ENCODE assay signal across 1 cellular context in genomic region chr3:5013021-5013906, GRCh38.
TF ChIP-seq lines count a peak whose summit lies in the region.

No MANE protein-coding gene starts in this region.

TF ChIP-seq in K562, 482 proteins besides CTCF, POLR2A, EP300 and RAD21 (continued from another document and continues in another):
- TF ChIP-seq PTTG1 (tag; IDR thresholded peaks at IDR 0.05; ENCODE audit: low read depth) (peak; percentile 41; the same call in 1 of the 2 replicates), MTA1 (IDR thresholded peaks at IDR 0.05; ENCODE audit: borderline replicate concordance) (peak; percentile 68), BRF1 (IDR thresholded peaks at IDR 0.05; ENCODE audit: borderline replicate concordance, extremely low read depth, insufficient read length) (no peak), NFATC3 (IDR thresholded peaks at IDR 0.05) (no peak), NRF1 (conservative IDR thresholded peaks at IDR 0.05 in 1 of 2, IDR thresholded peaks at IDR 0.05 in 1 of 2) (no peak; a peak in 1 of 4 replicates), NFIX (CRISPR knock-in tag; IDR thresholded peaks at IDR 0.05; ENCODE audit: low read depth) (no peak), ARHGAP35 (IDR thresholded peaks at IDR 0.05; ENCODE audit: partially characterized antibody) (no peak), MCM5 (IDR thresholded peaks at IDR 0.05; ENCODE audit: low read depth) (no peak), TAL1 (IDR thresholded peaks at IDR 0.05) (peak; percentile 37), EP400 (IDR thresholded peaks at IDR 0.05) (no peak), ZNF197 (CRISPR knock-in tag; IDR thresholded peaks at IDR 0.05; ENCODE audit: low read depth) (no peak), FUS (optimal IDR thresholded peaks at IDR 0.05; ENCODE audit: low read depth, low read length) (no peak), ZNF431 (CRISPR knock-in tag; IDR thresholded peaks at IDR 0.05) (no peak), ZNF408 (CRISPR knock-in tag; IDR thresholded peaks at IDR 0.05; ENCODE audit: low read depth) (no peak), TCF7 (IDR thresholded peaks at IDR 0.05; ENCODE audit: borderline replicate concordance) (no peak), SREBF1 (IDR thresholded peaks at IDR 0.05; ENCODE audit: borderline replicate concordance, low read depth, low read length) (no peak), HDAC6 (IDR thresholded peaks at IDR 0.05; ENCODE audit: low read depth, low read length) (no peak), MTA3 (IDR thresholded peaks at IDR 0.05; ENCODE audit: borderline replicate concordance) (peak; percentile 72; the same call in 1 of the 2 replicates), TAF1 (IDR thresholded peaks at IDR 0.05; ENCODE audit: control insufficient read depth, extremely low read depth, insufficient read depth, low read length, severe bottlenecking) (peak; percentile 15), CREB3 (tag; conservative IDR thresholded peaks at IDR 0.05; ENCODE audit: low read depth) (no peak), ZBTB11 (CRISPR knock-in tag; IDR thresholded peaks at IDR 0.05) (peak in 1 of 3 experiments; percentile 72; a peak in 2 of 6 replicates), TRIM24 (IDR thresholded peaks at IDR 0.05) (0 out of 4 replicates have a peak, but pooled peaks of 1 of the 2 experiments have one; percentile 8), ZNF232 (CRISPR knock-in tag; IDR thresholded peaks at IDR 0.05) (no peak), BMI1 (IDR thresholded peaks at IDR 0.05; ENCODE audit: low read length) (no peak), SMARCA4 (IDR thresholded peaks at IDR 0.05) (peak; percentile 75), OTX1 (CRISPR knock-in tag; IDR thresholded peaks at IDR 0.05) (peak; percentile 40; the same call in 1 of the 2 replicates), KLF10 (CRISPR knock-in tag; IDR thresholded peaks at IDR 0.05) (no peak), NR2C1 (IDR thresholded peaks at IDR 0.05) (no peak), NR2C1 (tag; IDR thresholded peaks at IDR 0.05) (peak; percentile 35; the same call in 1 of the 2 replicates), CSDE1 (IDR thresholded peaks at IDR 0.05) (no peak), DPF2 (IDR thresholded peaks at IDR 0.05) (peak; percentile 81), CC2D1A (IDR thresholded peaks at IDR 0.05) (no peak), RBM39 (optimal IDR thresholded peaks at IDR 0.05; ENCODE audit: low read depth, low read length) (no peak), MYNN (IDR thresholded peaks at IDR 0.05) (peak; percentile 96), MYNN (CRISPR knock-in tag; IDR thresholded peaks at IDR 0.05) (no peak), ZSCAN32 (CRISPR knock-in tag; IDR thresholded peaks at IDR 0.05) (no peak), ZNF23 (CRISPR knock-in tag; IDR thresholded peaks at IDR 0.05) (no peak), RBM17 (IDR thresholded peaks at IDR 0.05; ENCODE audit: borderline replicate concordance, low read depth, low read length) (no peak), TBP (optimal IDR thresholded peaks at IDR 0.05; ENCODE audit: low read depth, low read length) (no peak), ZBTB9 (CRISPR knock-in tag; IDR thresholded peaks at IDR 0.05) (0 out of 2 replicates have a peak, but pooled peaks have one; percentile 71), MEIS2 (IDR thresholded peaks at IDR 0.05; ENCODE audit: partially characterized antibody) (no peak), ZNF12 (CRISPR knock-in tag; IDR thresholded peaks at IDR 0.05) (no peak), ZNF79 (CRISPR knock-in tag; IDR thresholded peaks at IDR 0.05; ENCODE audit: low read depth) (no peak), GTF2B (IDR thresholded peaks at IDR 0.05; ENCODE audit: extremely low read depth, insufficient read length) (no peak), SREBF2 (CRISPR knock-in tag; IDR thresholded peaks at IDR 0.05) (peak; percentile 42; the same call in 1 of the 2 replicates), EHMT2 (IDR thresholded peaks at IDR 0.05) (peak; percentile 66; the same call in 1 of the 2 replicates)
- TF ChIP-seq, protein P1, sequence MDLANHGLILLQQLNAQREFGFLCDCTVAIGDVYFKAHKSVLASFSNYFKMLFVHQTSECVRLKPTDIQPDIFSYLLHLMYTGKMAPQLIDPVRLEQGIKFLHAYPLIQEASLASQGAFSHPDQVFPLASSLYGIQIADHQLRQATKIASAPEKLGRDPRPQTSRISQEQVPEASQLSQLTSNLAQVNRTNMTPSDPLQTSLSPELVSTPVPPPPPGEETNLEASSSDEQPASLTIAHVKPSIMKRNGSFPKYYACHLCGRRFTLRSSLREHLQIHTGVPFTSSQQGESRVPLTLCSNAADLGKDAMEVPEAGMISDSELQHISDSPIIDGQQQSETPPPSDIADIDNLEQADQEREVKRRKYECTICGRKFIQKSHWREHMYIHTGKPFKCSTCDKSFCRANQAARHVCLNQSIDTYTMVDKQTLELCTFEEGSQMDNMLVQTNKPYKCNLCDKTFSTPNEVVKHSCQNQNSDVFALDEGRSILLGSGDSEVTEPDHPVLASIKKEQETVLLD (IDR thresholded peaks at IDR 0.05) = peak; percentile 71; the same call in 1 of the 2 replicates
- TF ChIP-seq, protein P2, sequence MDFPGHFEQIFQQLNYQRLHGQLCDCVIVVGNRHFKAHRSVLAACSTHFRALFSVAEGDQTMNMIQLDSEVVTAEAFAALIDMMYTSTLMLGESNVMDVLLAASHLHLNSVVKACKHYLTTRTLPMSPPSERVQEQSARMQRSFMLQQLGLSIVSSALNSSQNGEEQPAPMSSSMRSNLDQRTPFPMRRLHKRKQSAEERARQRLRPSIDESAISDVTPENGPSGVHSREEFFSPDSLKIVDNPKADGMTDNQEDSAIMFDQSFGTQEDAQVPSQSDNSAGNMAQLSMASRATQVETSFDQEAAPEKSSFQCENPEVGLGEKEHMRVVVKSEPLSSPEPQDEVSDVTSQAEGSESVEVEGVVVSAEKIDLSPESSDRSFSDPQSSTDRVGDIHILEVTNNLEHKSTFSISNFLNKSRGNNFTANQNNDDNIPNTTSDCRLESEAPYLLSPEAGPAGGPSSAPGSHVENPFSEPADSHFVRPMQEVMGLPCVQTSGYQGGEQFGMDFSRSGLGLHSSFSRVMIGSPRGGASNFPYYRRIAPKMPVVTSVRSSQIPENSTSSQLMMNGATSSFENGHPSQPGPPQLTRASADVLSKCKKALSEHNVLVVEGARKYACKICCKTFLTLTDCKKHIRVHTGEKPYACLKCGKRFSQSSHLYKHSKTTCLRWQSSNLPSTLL (IDR thresholded peaks at IDR 0.05) = 0 out of 2 replicates have a peak, but pooled peaks have one; percentile 22
- TF ChIP-seq, protein P3, sequence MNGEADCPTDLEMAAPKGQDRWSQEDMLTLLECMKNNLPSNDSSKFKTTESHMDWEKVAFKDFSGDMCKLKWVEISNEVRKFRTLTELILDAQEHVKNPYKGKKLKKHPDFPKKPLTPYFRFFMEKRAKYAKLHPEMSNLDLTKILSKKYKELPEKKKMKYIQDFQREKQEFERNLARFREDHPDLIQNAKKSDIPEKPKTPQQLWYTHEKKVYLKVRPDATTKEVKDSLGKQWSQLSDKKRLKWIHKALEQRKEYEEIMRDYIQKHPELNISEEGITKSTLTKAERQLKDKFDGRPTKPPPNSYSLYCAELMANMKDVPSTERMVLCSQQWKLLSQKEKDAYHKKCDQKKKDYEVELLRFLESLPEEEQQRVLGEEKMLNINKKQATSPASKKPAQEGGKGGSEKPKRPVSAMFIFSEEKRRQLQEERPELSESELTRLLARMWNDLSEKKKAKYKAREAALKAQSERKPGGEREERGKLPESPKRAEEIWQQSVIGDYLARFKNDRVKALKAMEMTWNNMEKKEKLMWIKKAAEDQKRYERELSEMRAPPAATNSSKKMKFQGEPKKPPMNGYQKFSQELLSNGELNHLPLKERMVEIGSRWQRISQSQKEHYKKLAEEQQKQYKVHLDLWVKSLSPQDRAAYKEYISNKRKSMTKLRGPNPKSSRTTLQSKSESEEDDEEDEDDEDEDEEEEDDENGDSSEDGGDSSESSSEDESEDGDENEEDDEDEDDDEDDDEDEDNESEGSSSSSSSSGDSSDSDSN (IDR thresholded peaks at IDR 0.05; ENCODE audit: borderline replicate concordance in 1 of 2, low read depth in 2 of 2, low read length in 2 of 2) = no peak
- TF ChIP-seq, protein P4, sequence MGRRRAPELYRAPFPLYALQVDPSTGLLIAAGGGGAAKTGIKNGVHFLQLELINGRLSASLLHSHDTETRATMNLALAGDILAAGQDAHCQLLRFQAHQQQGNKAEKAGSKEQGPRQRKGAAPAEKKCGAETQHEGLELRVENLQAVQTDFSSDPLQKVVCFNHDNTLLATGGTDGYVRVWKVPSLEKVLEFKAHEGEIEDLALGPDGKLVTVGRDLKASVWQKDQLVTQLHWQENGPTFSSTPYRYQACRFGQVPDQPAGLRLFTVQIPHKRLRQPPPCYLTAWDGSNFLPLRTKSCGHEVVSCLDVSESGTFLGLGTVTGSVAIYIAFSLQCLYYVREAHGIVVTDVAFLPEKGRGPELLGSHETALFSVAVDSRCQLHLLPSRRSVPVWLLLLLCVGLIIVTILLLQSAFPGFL (CRISPR knock-in tag; IDR thresholded peaks at IDR 0.05) = no peak
- TF ChIP-seq, protein P5, sequence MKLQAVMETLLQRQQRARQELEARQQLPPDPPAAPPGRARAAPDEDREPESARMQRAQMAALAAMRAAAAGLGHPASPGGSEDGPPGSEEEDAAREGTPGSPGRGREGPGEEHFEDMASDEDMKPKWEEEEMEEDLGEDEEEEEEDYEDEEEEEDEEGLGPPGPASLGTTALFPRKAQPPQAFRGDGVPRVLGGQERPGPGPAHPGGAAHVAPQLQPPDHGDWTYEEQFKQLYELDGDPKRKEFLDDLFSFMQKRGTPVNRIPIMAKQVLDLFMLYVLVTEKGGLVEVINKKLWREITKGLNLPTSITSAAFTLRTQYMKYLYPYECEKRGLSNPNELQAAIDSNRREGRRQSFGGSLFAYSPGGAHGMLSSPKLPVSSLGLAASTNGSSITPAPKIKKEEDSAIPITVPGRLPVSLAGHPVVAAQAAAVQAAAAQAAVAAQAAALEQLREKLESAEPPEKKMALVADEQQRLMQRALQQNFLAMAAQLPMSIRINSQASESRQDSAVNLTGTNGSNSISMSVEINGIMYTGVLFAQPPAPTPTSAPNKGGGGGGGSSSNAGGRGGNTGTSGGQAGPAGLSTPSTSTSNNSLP (IDR thresholded peaks at IDR 0.05; ENCODE audit: borderline replicate concordance, low read depth, low read length) = no peak
- TF ChIP-seq, protein P6, sequence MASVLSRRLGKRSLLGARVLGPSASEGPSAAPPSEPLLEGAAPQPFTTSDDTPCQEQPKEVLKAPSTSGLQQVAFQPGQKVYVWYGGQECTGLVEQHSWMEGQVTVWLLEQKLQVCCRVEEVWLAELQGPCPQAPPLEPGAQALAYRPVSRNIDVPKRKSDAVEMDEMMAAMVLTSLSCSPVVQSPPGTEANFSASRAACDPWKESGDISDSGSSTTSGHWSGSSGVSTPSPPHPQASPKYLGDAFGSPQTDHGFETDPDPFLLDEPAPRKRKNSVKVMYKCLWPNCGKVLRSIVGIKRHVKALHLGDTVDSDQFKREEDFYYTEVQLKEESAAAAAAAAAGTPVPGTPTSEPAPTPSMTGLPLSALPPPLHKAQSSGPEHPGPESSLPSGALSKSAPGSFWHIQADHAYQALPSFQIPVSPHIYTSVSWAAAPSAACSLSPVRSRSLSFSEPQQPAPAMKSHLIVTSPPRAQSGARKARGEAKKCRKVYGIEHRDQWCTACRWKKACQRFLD (CRISPR knock-in tag; IDR thresholded peaks at IDR 0.05) = peak; percentile 68; the same call in 1 of the 2 replicates
